In genomic region chr13:73109288-73109899, GRCh38 we compare ENCODE assay signal across 1 cellular context.
TF ChIP-seq lines count a peak whose summit lies in the region.

No MANE protein-coding gene starts in this region.

TF ChIP-seq in K562, 482 proteins besides CTCF, POLR2A, EP300 and RAD21 (continued from another document):
- no peak for TF ChIP-seq PBX2 (CRISPR knock-in tag; IDR thresholded peaks at IDR 0.05; ENCODE audit: low read depth)
- no peak for TF ChIP-seq PBX2 (tag; conservative IDR thresholded peaks at IDR 0.05; ENCODE audit: low read depth)
- peak; percentile 58 for TF ChIP-seq CEBPG (CRISPR knock-in tag; IDR thresholded peaks at IDR 0.05)
- peak; percentile 24 to 86; a peak in 2 of 4 replicates for TF ChIP-seq CEBPG (tag; conservative IDR thresholded peaks at IDR 0.05 in 1 of 2, IDR thresholded peaks at IDR 0.05 in 1 of 2)
- no peak for TF ChIP-seq POLR2AphosphoS2 (IDR thresholded peaks at IDR 0.05; ENCODE audit: low read length)
- TF ChIP-seq CLOCK (CRISPR knock-in tag; IDR thresholded peaks at IDR 0.05; ENCODE audit: borderline replicate concordance) = no peak
- TF ChIP-seq EZH2 (IDR thresholded peaks at IDR 0.05; ENCODE audit: borderline replicate concordance, low read depth, low read length) = no peak
- no peak for TF ChIP-seq FOXM1 (IDR thresholded peaks at IDR 0.05; ENCODE audit: low read depth)
- no peak for TF ChIP-seq FOXM1 (CRISPR knock-in tag; IDR thresholded peaks at IDR 0.05; ENCODE audit: low read depth)
- no peak for TF ChIP-seq CBX5 (IDR thresholded peaks at IDR 0.05; ENCODE audit: borderline replicate concordance, low read depth)
- peak; percentile 72; the same call in 1 of the 2 replicates for TF ChIP-seq ATF3 (IDR thresholded peaks at IDR 0.05)
- no peak for TF ChIP-seq ATF3 (CRISPR knock-in tag; conservative IDR thresholded peaks at IDR 0.05)
- TF ChIP-seq KAT8 (IDR thresholded peaks at IDR 0.05; ENCODE audit: low read depth) = no peak
- peak; percentile 27; the same call in 1 of the 2 replicates for TF ChIP-seq JUND (IDR thresholded peaks at IDR 0.05; ENCODE audit: borderline replicate concordance, low read depth, low read length)
- no peak for TF ChIP-seq JUND (tag; IDR thresholded peaks at IDR 0.05; ENCODE audit: borderline replicate concordance, low read depth, low read length)
